In genomic region chr3:9955611-9956352, GRCh38 we compare ENCODE assay signal across 15 cellular contexts. TPM values are rescaled to one million over a fixed set of nuclear protein-coding genes. Genes with fewer than 3 reads are reported as not detected.
DNase-seq lines count a peak whose midpoint lies in the region; ATAC-seq, FAIRE-seq and TF ChIP-seq lines count a peak whose summit lies in the region.
"Had no signal": no experiment of that assay in that cellular context is flagged by ENCODE, and none has a peak within 500 bp of the region (broad histone marks: within the 10 kb centered on the region; RNA-seq: fewer than 3 reads in every experiment).

No MANE protein-coding gene starts in this region.

- H3K27me3 ChIP-seq in PC-3 (ENCODE audit: low read length) (no peaks in the 10 kb centered on the region), skeletal muscle tissue (ENCODE audit: control insufficient read depth in 3 of 3, insufficient read depth in 3 of 3, low read length in 3 of 3) (no peaks in the 10 kb centered on the region)
- H3K27me3 ChIP-seq: tibial artery had no signal

- no peaks in the 10 kb centered on the region for H3K79me2 ChIP-seq in PC-3 (ENCODE audit: low read length)

- H3K27ac ChIP-seq in PC-3 (ENCODE audit: low read length) (peak overlapping the region; percentile 17; the same call in 1 of the 2 replicates), skeletal muscle tissue (ENCODE audit: low read depth, low read length) (peak overlapping the region; percentile 58)
- H3K27ac ChIP-seq: tibial artery had no signal

- H3K4me1 ChIP-seq in PC-3 (ENCODE audit: insufficient read depth, low read length) (peaks cover 30% of the 10 kb centered on the region), skeletal muscle tissue (ENCODE audit: control insufficient read depth in 3 of 3, insufficient read depth in 3 of 3, low read length in 3 of 3) (peaks cover 13 to 28% (median 25%) of the 10 kb centered on the region in 3 donors)

- peak; percentile 19; the same call in 1 of the 2 replicates for ATAC-seq in PC-3
- ATAC-seq in omental fat pad (ENCODE audit: low FRiP score): no peak

- H3K9me3 ChIP-seq in PC-3 (ENCODE audit: low read length) (no peaks in the 10 kb centered on the region), skeletal muscle tissue (ENCODE audit: control insufficient read depth in 3 of 3, low read length in 3 of 3) (no peaks in the 10 kb centered on the region)
- H3K9me3 ChIP-seq: tibial artery had no signal

- TF ChIP-seq CTCF in PC-3 (conservative IDR thresholded peaks at IDR 0.05; ENCODE audit: low read depth, low read length) (no peak), omental fat pad (IDR thresholded peaks at IDR 0.05) (no peak)

- H3K4me3 Mint-ChIP-seq in immature natural killer cell: no peak overlapping the region
- H3K4me3 Mint-ChIP-seq: activated naive CD8-positive, alpha-beta T cell treated with anti-CD3 and anti-CD28 coated beads, Interleukin-2, amount 10 ng/mL, durations not matched to agents 7 days and 5 days; CD4-positive, alpha-beta T cell; central memory CD8-positive, alpha-beta T cell had no signal

- FAIRE-seq in GM12891 (lab: Jason Lieb, UNC): no peak
- FAIRE-seq: keratinocyte had no signal

- no peaks in the 10 kb centered on the region for H4K20me1 ChIP-seq in PC-3 (ENCODE audit: low read length)

- CTCF ChIA-PET in PC-3 (lab: Charles Lee): interaction anchor here (1.6 kb wide), 1 partner anchor 9 kb away, joined by 9 read pairs; no protein-coding TSS in a partner anchor

- H3K4me2 ChIP-seq in PC-3 (ENCODE audit: low read length): 0 out of 2 replicates have a peak overlapping the region, but pooled peaks have one; percentile 20

- BruUV-seq in PC-3 (replicated peaks; lab: Mats Ljungman, UMichigan): no TSS peak

- intact Hi-C loops in PC-3 (cut with micrococcal nuclease): loop anchor here (10.0 kb wide), 1 partner anchor 269 kb away; no protein-coding TSS in a partner anchor

- H3K36me3 ChIP-seq in PC-3 (ENCODE audit: low read depth, low read length): no peaks in the 10 kb centered on the region
- H3K36me3 ChIP-seq in skeletal muscle tissue (ENCODE audit: control insufficient read depth in 3 of 3, insufficient read depth in 3 of 3, low read length in 3 of 3): peaks cover 0 to 12% (median 5%) of the 10 kb centered on the region in 3 donors

- H3K4me3 ChIP-seq in PC-3 (ENCODE audit: low read length) (no peak overlapping the region), skeletal muscle tissue (ENCODE audit: low read length in 3 of 3) (no peak overlapping the region)
- H3K4me3 ChIP-seq: tibial artery had no signal

- no peaks in the 10 kb centered on the region for H3K36me3 Mint-ChIP-seq in immature natural killer cell
- H3K36me3 Mint-ChIP-seq: activated naive CD8-positive, alpha-beta T cell treated with anti-CD3 and anti-CD28 coated beads, Interleukin-2, amount 10 ng/mL, durations not matched to agents 7 days and 5 days had no signal

- DNase-seq in DMS 273 (lab: John Stamatoyannopoulos, UW; ENCODE audit: unreplicated experiment): peak; percentile 40
- DNase-seq in DMS 273 treated with DMSO at 0.1 percent for 48 hours (lab: John Stamatoyannopoulos, UW): no peak
- no peak for DNase-seq in PC-3
- no peak for DNase-seq in immature natural killer cell
- DNase-seq in GM12891 (ENCODE audit: insufficient read length, low spot score): no peak
- no peak for DNase-seq in NAMALWA (ENCODE audit: low spot score)
- DNase-seq in omental fat pad (ENCODE audit: low spot score): no peak
- DNase-seq: 8988T; activated naive CD8-positive, alpha-beta T cell treated with anti-CD3 and anti-CD28 coated beads, Interleukin-2, amount 10 ng/mL, durations not matched to agents 7 days and 5 days; CD4-positive, alpha-beta T cell; stimulated activated CD4-positive, alpha-beta T cell treated with anti-CD3 and anti-CD28 coated beads, Interleukin-2, amount 100 ng/mL, for 24 hours; tibial artery had no signal

- peaks cover 2 to 8% (median 4%) of the 10 kb centered on the region in 3 donors for H3K27me3 Mint-ChIP-seq in immature natural killer cell (ENCODE audit: low read depth in 3 of 3)
- H3K27me3 Mint-ChIP-seq: activated naive CD8-positive, alpha-beta T cell treated with anti-CD3 and anti-CD28 coated beads, Interleukin-2, amount 10 ng/mL, durations not matched to agents 7 days and 5 days; CD4-positive, alpha-beta T cell; central memory CD8-positive, alpha-beta T cell had no signal

- H3K9ac ChIP-seq in PC-3 (ENCODE audit: low read length): no peak overlapping the region
- no peak overlapping the region for H3K9ac ChIP-seq in skeletal muscle tissue (ENCODE audit: low read depth in 1 of 3, low read length in 3 of 3)

- peaks cover 15 to 22% of the 10 kb centered on the region in 2 donors for H3K4me1 Mint-ChIP-seq in immature natural killer cell

- no peaks in the 10 kb centered on the region for H3F3A ChIP-seq in PC-3 (ENCODE audit: low read length, unreplicated experiment)

- no peaks in the 10 kb centered on the region for H3K9me2 ChIP-seq in PC-3 (replicated peaks; ENCODE audit: low read length)

- peak overlapping the region in 4 of 6 donors; percentile 12 to 68 (median 47) for H3K27ac Mint-ChIP-seq in immature natural killer cell
- H3K27ac Mint-ChIP-seq: activated naive CD8-positive, alpha-beta T cell treated with anti-CD3 and anti-CD28 coated beads, Interleukin-2, amount 10 ng/mL, durations not matched to agents 7 days and 5 days; CD4-positive, alpha-beta T cell had no signal

- no peaks in the 10 kb centered on the region for H3K9me3 Mint-ChIP-seq in immature natural killer cell
- H3K9me3 Mint-ChIP-seq: activated naive CD8-positive, alpha-beta T cell treated with anti-CD3 and anti-CD28 coated beads, Interleukin-2, amount 10 ng/mL, durations not matched to agents 7 days and 5 days; CD4-positive, alpha-beta T cell; central memory CD8-positive, alpha-beta T cell had no signal

- TF ChIP-seq POLR2A in GM12891 (IDR thresholded peaks at IDR 0.05; ENCODE audit: low read depth, low read length): no peak

- POLR2A ChIA-PET in PC-3 (lab: Charles Lee; ENCODE audit: unreplicated experiment): interaction anchor here (0.6 kb wide), 2 partner anchors 82 to 85 kb away, joined by 4 to 7 read pairs; no protein-coding TSS in a partner anchor

- no peak overlapping the region for H2AFZ ChIP-seq in PC-3 (ENCODE audit: low read length)

TF ChIP-seq in GM12891, 5 proteins besides CTCF, POLR2A, EP300 and RAD21:
- TF ChIP-seq POLR2AphosphoS5 (IDR thresholded peaks at IDR 0.05; ENCODE audit: low read depth, low read length) (no peak), SPI1 (IDR thresholded peaks at IDR 0.05; ENCODE audit: low read depth, low read length) (no peak), PAX5 (IDR thresholded peaks at IDR 0.05; ENCODE audit: insufficient read depth, low read length, severe bottlenecking) (no peak), TAF1 (IDR thresholded peaks at IDR 0.05; ENCODE audit: low read depth, low read length) (no peak), POU2F2 (IDR thresholded peaks at IDR 0.05; ENCODE audit: low read depth, low read length) (no peak)

RNA-seq across cellular contexts. Expression of gene PRRT3, which starts 3.6 kb away (rescaled TPM):
- total RNA-seq in PC-3 (2014; rRNA removed) (4.4 and 5.0 TPM in 2 replicates), skeletal muscle tissue (0.52 TPM), omental fat pad (1 to 10 TPM; 1.1 to 2.8 (median 1.3) TPM)
- polyA plus RNA-seq in immature natural killer cell: 1 to 10 TPM in 2 of 3 donors, under 1 TPM in 1; 0.32 to 3.4 (median 1.8) TPM
- polyA plus RNA-seq in GM12891 (2012; ENCODE audit: low read depth, missing spikeins): 8.2 TPM

RNA-seq across cellular contexts. Expression of gene CRELD1, which starts 22.1 kb away (rescaled TPM):
- total RNA-seq in PC-3 (2014; rRNA removed): 22.0 and 28.3 TPM in 2 replicates
- 10 to 100 TPM; 38.9 to 67.8 (median 51.3) TPM for polyA plus RNA-seq in immature natural killer cell
- total RNA-seq in skeletal muscle tissue: 12.0 TPM
- polyA plus RNA-seq in GM12891 (2012; ENCODE audit: low read depth, missing spikeins): 13.9 TPM
- total RNA-seq in omental fat pad: 10 to 100 TPM; 26.8 to 52.3 (median 38.4) TPM

RNA-seq across cellular contexts. Expression of gene EMC3, which starts 30.9 kb away (rescaled TPM):
- total RNA-seq in PC-3 (2014; rRNA removed): 55.8 and 77.1 TPM in 2 replicates
- polyA plus RNA-seq in immature natural killer cell: 100 to 1,000 TPM in 1 of 3 donors, 10 to 100 TPM in 2; 85.7 to 107 (median 89.0) TPM
- total RNA-seq in skeletal muscle tissue: 27.1 TPM
- polyA plus RNA-seq in GM12891 (2012; ENCODE audit: low read depth, missing spikeins): 50.7 TPM
- 100 to 1,000 TPM in 1 of 4 donors, 10 to 100 TPM in 3; 50.8 to 116 (median 71.5) TPM for total RNA-seq in omental fat pad

RNA-seq across cellular contexts. Expression of gene IL17RC, which starts 38.9 kb away (rescaled TPM):
- total RNA-seq in PC-3 (2014; rRNA removed) (116 and 138 TPM in 2 replicates), skeletal muscle tissue (12.5 TPM), omental fat pad (10 to 100 TPM; 53.4 to 97.6 (median 58.2) TPM)
- 10 to 100 TPM in 2 of 3 donors, 1 to 10 TPM in 1; 1.7 to 16.5 (median 12.6) TPM for polyA plus RNA-seq in immature natural killer cell
- 0.41 TPM for polyA plus RNA-seq in GM12891 (2012; ENCODE audit: low read depth, missing spikeins)

RNA-seq across cellular contexts. Expression of gene IL17RE, which starts 53.1 kb away (rescaled TPM):
- total RNA-seq in PC-3 (2014; rRNA removed) (4.0 and 4.7 TPM in 2 replicates), skeletal muscle tissue (not detected), omental fat pad (10 to 100 TPM in 2 of 4 donors, 1 to 10 TPM in 2; 7.7 to 13.8 (median 10.3) TPM)
- under 1 TPM in 1 of 3 donors, not detected in 2; 0.14 TPM for polyA plus RNA-seq in immature natural killer cell
- polyA plus RNA-seq in GM12891 (2012; ENCODE audit: low read depth, missing spikeins): 0.21 TPM
